26 cellular contexts compared by ENCODE assay signal in the genomic region with DNA sequence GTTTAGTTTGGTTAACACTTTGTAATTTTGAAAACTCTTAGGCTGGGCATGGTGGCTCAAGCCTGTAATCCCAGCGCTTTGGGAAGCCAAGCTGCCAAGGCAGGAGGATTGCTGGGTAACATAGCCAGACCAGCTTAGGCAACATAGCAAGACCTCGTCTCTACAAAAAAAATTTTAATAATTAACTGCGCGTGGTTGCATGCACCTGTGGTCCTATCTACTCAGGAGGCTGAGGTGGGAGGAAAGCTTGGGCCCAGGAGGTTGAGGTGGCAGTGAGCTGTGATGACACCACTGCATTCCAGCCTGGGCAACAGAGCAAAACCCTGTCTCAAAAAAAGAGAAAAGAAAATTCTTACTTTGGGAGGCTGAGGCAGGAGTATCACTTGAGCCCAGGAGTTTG. TPM values are rescaled to one million over a fixed set of nuclear protein-coding genes. Genes with fewer than 3 reads are reported as not detected.
A peak's percentile ranks its signal among the peaks of the same experiment; 100 is the strongest.
DNase-seq lines count a peak whose midpoint lies in the region; ATAC-seq and TF ChIP-seq lines count a peak whose summit lies in the region.
"Had no signal": no experiment of that assay in that cellular context is flagged by ENCODE, and none has a peak within 500 bp of the region (broad histone marks: within the 10 kb centered on the region; RNA-seq: fewer than 3 reads in every experiment).

No MANE protein-coding gene starts in this region.

- TSS peak; percentile 31 for BruUV-seq in Panc1 (replicated peaks; lab: Mats Ljungman, UMichigan)

- CTCF ChIA-PET in Panc1 (lab: Charles Lee): no interaction called here

- H3K27me3 ChIP-seq in Panc1 (ENCODE audit: control insufficient read depth, insufficient read depth, low read length) (no peaks in the 10 kb centered on the region), sigmoid colon (no peaks in the 10 kb centered on the region)
- H3K27me3 ChIP-seq: BLaER1, SJSA1 had no signal

- POLR2A ChIA-PET in Panc1 (lab: Charles Lee): no interaction called here

- no peak for TF ChIP-seq EP300 in sigmoid colon (IDR thresholded peaks at IDR 0.05)

- H3K36me3 ChIP-seq in Panc1 (ENCODE audit: control insufficient read depth, insufficient read depth, low read length): no peaks in the 10 kb centered on the region
- H3K36me3 ChIP-seq in sigmoid colon: no peaks in the 10 kb centered on the region
- H3K36me3 ChIP-seq: BLaER1 had no signal

- ATAC-seq in Panc1: no peak
- no peak for ATAC-seq in GM19035 (IDR thresholded peaks at IDR 0.05; ENCODE audit: unreplicated experiment)

- WGBS in sigmoid colon, 2 donors: 83 to 89% methylated on average over 4 of the region's 4 CpGs

- intact Hi-C loops in Panc1 (cut with micrococcal nuclease; ENCODE audit: unreplicated experiment): no loop called here
- intact Hi-C loops in sigmoid colon (cut with DNase I): no loop called here

- peak; percentile 26 for DNase-seq in activated CD8-positive, alpha-beta memory T cell treated with anti-CD3 and anti-CD28 coated beads, Interleukin-2, amount 50 U/mL, for 48 hours
- no peak for DNase-seq in activated CD8-positive, alpha-beta memory T cell treated with anti-CD3 and anti-CD28 coated beads, Interleukin-2, amount 50 U/mL, for 4 hours
- no peak for DNase-seq in Panc1 (ENCODE audit: low read depth, low spot score)
- peak; percentile 25 for DNase-seq in left kidney (ENCODE audit: low read depth, low spot score)
- peak; percentile 14 for DNase-seq in sigmoid colon
- no peak for DNase-seq in activated CD4-positive, alpha-beta T cell treated with anti-CD3 and anti-CD28 coated beads for 48 hours
- DNase-seq in GM19240 (ENCODE audit: insufficient read length, low spot score): no peak
- DNase-seq: 8988T; CD4-positive, alpha-beta T cell; Karpas-422; NCI-H1092; NCI-H1417 treated with DMSO at 0.1 percent for 48 hours; NCI-H1694 treated with DMSO at 0.1 percent for 48 hours; NCI-H2081 treated with DMSO at 0.1 percent for 48 hours; NCI-H2171 treated with DMSO at 0.1 percent for 48 hours; NCI-H345; NCI-H524; NCI-H774; Right ventricle myocardium superior; RPMI8226 had no signal

- TF ChIP-seq CTCF in Panc1 (IDR thresholded peaks at IDR 0.05) (no peak), sigmoid colon (IDR thresholded peaks at IDR 0.05) (no peak)

- H3K27ac ChIP-seq in Panc1 (ENCODE audit: low read length) (no peak overlapping the region), sigmoid colon (no peak overlapping the region)
- H3K27ac ChIP-seq: BLaER1, SJSA1 had no signal

- TF ChIP-seq POLR2A in sigmoid colon (IDR thresholded peaks at IDR 0.05): no peak

- H3K9me3 ChIP-seq in Panc1 (ENCODE audit: control insufficient read depth, insufficient read depth, low read depth, low read length) (no peaks in the 10 kb centered on the region), sigmoid colon (no peaks in the 10 kb centered on the region)
- H3K9me3 ChIP-seq: BLaER1, SJSA1 had no signal

- peaks cover 8% of the 10 kb centered on the region for H3K4me1 ChIP-seq in Panc1 (ENCODE audit: control insufficient read depth, insufficient read depth, low read length)
- H3K4me1 ChIP-seq in sigmoid colon: peaks cover 0 to 15% (median 7%) of the 10 kb centered on the region in 4 donors

- no peak overlapping the region for H3K4me3 ChIP-seq in Panc1 (ENCODE audit: low read depth in 2 of 2, low read length in 2 of 2)
- H3K4me3 ChIP-seq in sigmoid colon: no peak overlapping the region
- H3K4me3 ChIP-seq: BLaER1, SJSA1 had no signal

- in situ Hi-C loops in Panc1 (cut with HindIII; ENCODE audit: low pct_unique_long_range_greater_than_20kb, low sequenced_read_pairs): no loop called here

RNA-seq across cellular contexts. Expression of a gene that starts 18.2 kb away (rescaled TPM):
- total RNA-seq in Panc1 (2021; ENCODE audit: unreplicated experiment) (not detected), sigmoid colon (not detected)
- polyA plus RNA-seq in Panc1 (2012; ENCODE audit: insufficient read length): not detected
- polyA plus RNA-seq in sigmoid colon: 1 to 10 TPM in 1 of 3 donors, under 1 TPM in 1, not detected in 1; 0.17 to 1.2 TPM
- total RNA-seq: CD4-positive, alpha-beta T cell; HT-29; SJSA1 had no signal
- polyA plus RNA-seq: AG04450 had no signal

RNA-seq across cellular contexts. Expression of a gene that starts 31.9 kb away (rescaled TPM):
- total RNA-seq in Panc1 (2021; ENCODE audit: unreplicated experiment) (32.8 TPM), sigmoid colon (10 to 100 TPM; 30.8 to 71.2 (median 40.6) TPM)
- polyA plus RNA-seq in Panc1 (2012; ENCODE audit: insufficient read length): 15.0 TPM
- polyA plus RNA-seq in sigmoid colon: 10 to 100 TPM; 14.4 to 19.1 (median 18.5) TPM

RNA-seq across cellular contexts. Expression of a gene that starts 32.8 kb away (rescaled TPM):
- total RNA-seq in Panc1 (2021; ENCODE audit: unreplicated experiment): not detected
- polyA plus RNA-seq in Panc1 (2012; ENCODE audit: insufficient read length): 0.07 TPM
- total RNA-seq in sigmoid colon: not detected
- polyA plus RNA-seq in sigmoid colon: under 1 TPM in 2 of 3 donors, not detected in 1; 0.12 to 0.23 TPM
- total RNA-seq: CD4-positive, alpha-beta T cell; H4; HT-29; SJSA1 had no signal

Comparison
In these comparisons a context has a peak if more than half of its experiments do, and no peak if none do; other contexts are left out.
1. DNase-seq: peak in activated CD8-positive, alpha-beta memory T cell treated with anti-CD3 and anti-CD28 coated beads, Interleukin-2, amount 50 U/mL, for 48 hours (single experiment), left kidney (single experiment) and sigmoid colon (single experiment); none in activated CD8-positive, alpha-beta memory T cell treated with anti-CD3 and anti-CD28 coated beads, Interleukin-2, amount 50 U/mL, for 4 hours (single experiment), Panc1 (single experiment), activated CD4-positive, alpha-beta T cell treated with anti-CD3 and anti-CD28 coated beads for 48 hours (single experiment) and GM19240 (single experiment).